Comparison of ENCODE assay signal across 22 cellular contexts in the genomic region with DNA sequence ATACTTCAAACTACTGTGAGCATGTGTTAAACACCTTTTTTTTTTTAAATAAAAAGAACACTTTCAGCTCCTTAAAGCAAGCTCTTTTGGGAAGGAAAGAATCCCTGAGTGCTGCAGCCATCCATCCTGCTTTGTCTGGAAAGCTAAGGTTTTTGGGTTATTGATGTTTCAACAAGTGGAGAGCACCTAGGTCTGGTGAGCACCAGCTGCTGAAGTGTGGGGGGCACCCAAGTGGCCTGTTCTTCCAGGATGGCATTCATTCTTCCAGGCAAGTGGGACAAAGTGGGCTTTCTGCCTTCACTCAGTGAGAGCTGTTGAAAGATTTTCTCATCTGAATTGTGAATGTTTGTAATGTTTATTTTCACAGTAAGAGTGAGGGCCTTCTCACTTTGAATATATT. TPM values are rescaled to one million over a fixed set of nuclear protein-coding genes. Genes with fewer than 3 reads are reported as not detected.
A peak's percentile ranks its signal among the peaks of the same experiment; 100 is the strongest.
DNase-seq lines count a peak whose midpoint lies in the region; ATAC-seq and TF ChIP-seq lines count a peak whose summit lies in the region.
"Had no signal": no experiment of that assay in that cellular context is flagged by ENCODE, and none has a peak within 500 bp of the region (broad histone marks: within the 10 kb centered on the region; RNA-seq: fewer than 3 reads in every experiment).

No MANE protein-coding gene starts in this region.

- H3K36me3 ChIP-seq in CD8-positive, alpha-beta memory T cell (ENCODE audit: insufficient read depth, low read length) = no peaks in the 10 kb centered on the region
- no peaks in the 10 kb centered on the region for H3K36me3 ChIP-seq in right lobe of liver
- H3K36me3 ChIP-seq: HAP-1, upper lobe of left lung had no signal

- H3K27ac Mint-ChIP-seq in CD8-positive, alpha-beta memory T cell = peak overlapping the region in 6 of 8 donors; percentile 1 to 78 (median 35)
- H3K27ac Mint-ChIP-seq in T-helper 17 cell (peak overlapping the region; percentile 19), WTC11 (no peak overlapping the region)
- H3K27ac Mint-ChIP-seq: activated naive CD8-positive, alpha-beta T cell treated with anti-CD3 and anti-CD28 coated beads, Interleukin-2, amount 50 U/mL, for 24 hours; mesothelial cell of epicardium had no signal

- H3K4me3 ChIP-seq in CD8-positive, alpha-beta memory T cell (ENCODE audit: low read length) = no peak overlapping the region
- no peak overlapping the region for H3K4me3 ChIP-seq in right lobe of liver
- H3K4me3 ChIP-seq: HAP-1, upper lobe of left lung had no signal

- no peak for ATAC-seq in T-helper 17 cell
- no peak for ATAC-seq in right lobe of liver
- ATAC-seq in HG03521 (IDR thresholded peaks at IDR 0.05; ENCODE audit: unreplicated experiment) = no peak
- ATAC-seq in WTC11 = no peak
- ATAC-seq: activated naive CD8-positive, alpha-beta T cell treated with anti-CD3 and anti-CD28 coated beads, Interleukin-2, amount 50 U/mL, for 24 hours; activated T-cell treated with anti-CD3 and anti-CD28 coated beads, Interleukin-2, amount 50 U/mL, for 4 hours; PC-3; Right ventricle myocardium inferior had no signal

- H3K36me3 Mint-ChIP-seq in CD8-positive, alpha-beta memory T cell = peaks cover 9 to 13% (median 11%) of the 10 kb centered on the region in 3 donors
- H3K36me3 Mint-ChIP-seq in T-helper 17 cell (ENCODE audit: low read depth) = no peaks in the 10 kb centered on the region
- H3K36me3 Mint-ChIP-seq in WTC11 = peaks cover 8% of the 10 kb centered on the region
- H3K36me3 Mint-ChIP-seq: naive B cell had no signal

- H3K4me1 ChIP-seq in CD8-positive, alpha-beta memory T cell (ENCODE audit: insufficient read depth, low read length) = peaks cover 18% of the 10 kb centered on the region
- peaks cover 2 to 34% (median 18%) of the 10 kb centered on the region in 4 donors for H3K4me1 ChIP-seq in right lobe of liver

- H3K9me3 Mint-ChIP-seq in CD8-positive, alpha-beta memory T cell = no peaks in the 10 kb centered on the region
- H3K9me3 Mint-ChIP-seq in WTC11 = peaks cover 11% of the 10 kb centered on the region
- H3K9me3 Mint-ChIP-seq: activated naive CD8-positive, alpha-beta T cell treated with anti-CD3 and anti-CD28 coated beads, Interleukin-2, amount 50 U/mL, for 24 hours; activated T-cell treated with anti-CD3 and anti-CD28 coated beads, Interleukin-2, amount 50 U/mL, for 4 hours; immature natural killer cell had no signal

- TF ChIP-seq CTCF in right lobe of liver (IDR thresholded peaks at IDR 0.05) (no peak), WTC11 (IDR thresholded peaks at IDR 0.05) (no peak)

- intact Hi-C loops in right lobe of liver (cut with DNase I) = no loop called here

- peaks cover 32 to 65% (median 60%) of the 10 kb centered on the region in 3 donors for H3K4me1 Mint-ChIP-seq in CD8-positive, alpha-beta memory T cell
- H3K4me1 Mint-ChIP-seq in T-helper 17 cell (peaks cover 25% of the 10 kb centered on the region), WTC11 (peaks cover 13% of the 10 kb centered on the region)

- POLR2A ChIA-PET in CD8-positive, alpha-beta memory T cell (lab: Charles Lee) = interaction anchor here (0.7 kb wide), 1 partner anchor 131 kb away, joined by 3 read pairs; no protein-coding TSS in a partner anchor
- POLR2A ChIA-PET in WTC11 (lab: Charles Lee) = no interaction called here

- CTCF ChIA-PET in CD8-positive, alpha-beta memory T cell (lab: Charles Lee) = no interaction called here
- CTCF ChIA-PET in WTC11 (lab: Charles Lee) = interaction anchor here (0.6 to 0.9 kb wide), 2 partner anchors 15 to 48 kb away, joined by 3 read pairs; no protein-coding TSS in a partner anchor

- H3K27me3 ChIP-seq in CD8-positive, alpha-beta memory T cell (ENCODE audit: insufficient read depth, low read length, poor library complexity, severe bottlenecking) = no peaks in the 10 kb centered on the region
- H3K27me3 ChIP-seq in right lobe of liver = no peaks in the 10 kb centered on the region
- H3K27me3 ChIP-seq: upper lobe of left lung had no signal

- no peak for DNase-seq in CD8-positive, alpha-beta memory T cell
- DNase-seq in T-helper 17 cell (no peak), right lobe of liver (no peak), substantia nigra (lab: John Stamatoyannopoulos, UW) (no peak), WTC11 (ENCODE audit: low spot score) (no peak), NOMO-1 (lab: John Stamatoyannopoulos, UW; ENCODE audit: unreplicated experiment in 2 of 2) (no peak)
- DNase-seq: activated CD4-positive, alpha-beta T cell treated with anti-CD3 and anti-CD28 coated beads for 4 hours; activated CD8-positive, alpha-beta memory T cell treated with anti-CD3 and anti-CD28 coated beads for 24 hours; activated naive CD8-positive, alpha-beta T cell treated with anti-CD3 and anti-CD28 coated beads, Interleukin-2, amount 50 U/mL, for 24 hours; activated T-cell treated with anti-CD3 and anti-CD28 coated beads, Interleukin-2, amount 50 U/mL, for 4 hours; hypothalamus; immature natural killer cell; naive B cell; NCI-H1417 treated with DMSO at 0.1 percent for 48 hours; NCI-H2081 treated with DMSO at 0.1 percent for 48 hours; PC-3; upper lobe of left lung had no signal

- H3K27ac ChIP-seq in CD8-positive, alpha-beta memory T cell (ENCODE audit: low read depth, low read length) = no peak overlapping the region
- peak overlapping the region; percentile 71 to 87 (median 82) for H3K27ac ChIP-seq in right lobe of liver
- H3K27ac ChIP-seq in substantia nigra (ENCODE audit: low read depth, low read length, poor library complexity, severe bottlenecking) = peak overlapping the region; percentile 63
- H3K27ac ChIP-seq: KMS-11 had no signal

- TF ChIP-seq POLR2A in right lobe of liver (IDR thresholded peaks at IDR 0.05) = no peak

- no peak overlapping the region for H3K4me3 Mint-ChIP-seq in CD8-positive, alpha-beta memory T cell
- H3K4me3 Mint-ChIP-seq in T-helper 17 cell (no peak overlapping the region), WTC11 (no peak overlapping the region)
- H3K4me3 Mint-ChIP-seq: activated naive CD8-positive, alpha-beta T cell treated with anti-CD3 and anti-CD28 coated beads, Interleukin-2, amount 50 U/mL, for 24 hours; activated T-cell treated with anti-CD3 and anti-CD28 coated beads, Interleukin-2, amount 50 U/mL, for 4 hours; immature natural killer cell; mesothelial cell of epicardium had no signal

- no peaks in the 10 kb centered on the region for H3K27me3 Mint-ChIP-seq in CD8-positive, alpha-beta memory T cell
- H3K27me3 Mint-ChIP-seq in T-helper 17 cell = no peaks in the 10 kb centered on the region
- no peaks in the 10 kb centered on the region for H3K27me3 Mint-ChIP-seq in WTC11 (ENCODE audit: low read depth)
- H3K27me3 Mint-ChIP-seq: activated naive CD8-positive, alpha-beta T cell treated with anti-CD3 and anti-CD28 coated beads, Interleukin-2, amount 50 U/mL, for 24 hours; naive B cell had no signal

- no peaks in the 10 kb centered on the region for H3K9me3 ChIP-seq in CD8-positive, alpha-beta memory T cell (ENCODE audit: low read length)
- H3K9me3 ChIP-seq in T-helper 17 cell (ENCODE audit: control insufficient read depth, low read length, poor library complexity, severe bottlenecking) (no peaks in the 10 kb centered on the region), right lobe of liver (no peaks in the 10 kb centered on the region)
- H3K9me3 ChIP-seq: HAP-1, upper lobe of left lung had no signal

TF ChIP-seq in WTC11, 78 proteins besides CTCF, POLR2A, EP300 and RAD21 (continues in another document):
- TF ChIP-seq, protein P1, sequence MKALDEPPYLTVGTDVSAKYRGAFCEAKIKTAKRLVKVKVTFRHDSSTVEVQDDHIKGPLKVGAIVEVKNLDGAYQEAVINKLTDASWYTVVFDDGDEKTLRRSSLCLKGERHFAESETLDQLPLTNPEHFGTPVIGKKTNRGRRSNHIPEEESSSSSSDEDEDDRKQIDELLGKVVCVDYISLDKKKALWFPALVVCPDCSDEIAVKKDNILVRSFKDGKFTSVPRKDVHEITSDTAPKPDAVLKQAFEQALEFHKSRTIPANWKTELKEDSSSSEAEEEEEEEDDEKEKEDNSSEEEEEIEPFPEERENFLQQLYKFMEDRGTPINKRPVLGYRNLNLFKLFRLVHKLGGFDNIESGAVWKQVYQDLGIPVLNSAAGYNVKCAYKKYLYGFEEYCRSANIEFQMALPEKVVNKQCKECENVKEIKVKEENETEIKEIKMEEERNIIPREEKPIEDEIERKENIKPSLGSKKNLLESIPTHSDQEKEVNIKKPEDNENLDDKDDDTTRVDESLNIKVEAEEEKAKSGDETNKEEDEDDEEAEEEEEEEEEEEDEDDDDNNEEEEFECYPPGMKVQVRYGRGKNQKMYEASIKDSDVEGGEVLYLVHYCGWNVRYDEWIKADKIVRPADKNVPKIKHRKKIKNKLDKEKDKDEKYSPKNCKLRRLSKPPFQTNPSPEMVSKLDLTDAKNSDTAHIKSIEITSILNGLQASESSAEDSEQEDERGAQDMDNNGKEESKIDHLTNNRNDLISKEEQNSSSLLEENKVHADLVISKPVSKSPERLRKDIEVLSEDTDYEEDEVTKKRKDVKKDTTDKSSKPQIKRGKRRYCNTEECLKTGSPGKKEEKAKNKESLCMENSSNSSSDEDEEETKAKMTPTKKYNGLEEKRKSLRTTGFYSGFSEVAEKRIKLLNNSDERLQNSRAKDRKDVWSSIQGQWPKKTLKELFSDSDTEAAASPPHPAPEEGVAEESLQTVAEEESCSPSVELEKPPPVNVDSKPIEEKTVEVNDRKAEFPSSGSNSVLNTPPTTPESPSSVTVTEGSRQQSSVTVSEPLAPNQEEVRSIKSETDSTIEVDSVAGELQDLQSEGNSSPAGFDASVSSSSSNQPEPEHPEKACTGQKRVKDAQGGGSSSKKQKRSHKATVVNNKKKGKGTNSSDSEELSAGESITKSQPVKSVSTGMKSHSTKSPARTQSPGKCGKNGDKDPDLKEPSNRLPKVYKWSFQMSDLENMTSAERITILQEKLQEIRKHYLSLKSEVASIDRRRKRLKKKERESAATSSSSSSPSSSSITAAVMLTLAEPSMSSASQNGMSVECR (CRISPR knock-in tag; IDR thresholded peaks at IDR 0.05; ENCODE audit: borderline replicate concordance) = no peak

RNA-seq across cellular contexts. Expression of a gene that starts 49.9 kb away (rescaled TPM):
- 10 to 100 TPM; 36.4 to 39.7 TPM for total RNA-seq in CD8-positive, alpha-beta memory T cell
- 22.0 TPM for polyA plus RNA-seq in CD8-positive, alpha-beta memory T cell
- 10 to 100 TPM; 35.0 to 48.4 TPM for total RNA-seq in T-helper 17 cell
- 10 to 100 TPM in 1 of 6 experiments, 1 to 10 TPM in 5; 6.0 to 11.1 (median 8.0) TPM for total RNA-seq in right lobe of liver
- total RNA-seq in WTC11 (2021) = 13.2 to 16.4 TPM (median 15.1 TPM) in 3 replicates

RNA-seq across cellular contexts. Expression of a gene that starts 56.7 kb away (rescaled TPM):
- total RNA-seq in CD8-positive, alpha-beta memory T cell = under 1 TPM; 0.31 to 0.42 TPM
- polyA plus RNA-seq in CD8-positive, alpha-beta memory T cell = 0.49 TPM
- total RNA-seq in T-helper 17 cell = under 1 TPM in 1 of 2 donors, not detected in 1; 0.12 TPM
- total RNA-seq in right lobe of liver = 10 to 100 TPM in 1 of 6 experiments, 1 to 10 TPM in 5; 8.1 to 13.8 (median 8.8) TPM
- total RNA-seq in WTC11 (2021) = 6.8 to 10.7 TPM (median 10.6 TPM) in 3 replicates
